8 cellular contexts compared by ENCODE assay signal in the genomic region with DNA sequence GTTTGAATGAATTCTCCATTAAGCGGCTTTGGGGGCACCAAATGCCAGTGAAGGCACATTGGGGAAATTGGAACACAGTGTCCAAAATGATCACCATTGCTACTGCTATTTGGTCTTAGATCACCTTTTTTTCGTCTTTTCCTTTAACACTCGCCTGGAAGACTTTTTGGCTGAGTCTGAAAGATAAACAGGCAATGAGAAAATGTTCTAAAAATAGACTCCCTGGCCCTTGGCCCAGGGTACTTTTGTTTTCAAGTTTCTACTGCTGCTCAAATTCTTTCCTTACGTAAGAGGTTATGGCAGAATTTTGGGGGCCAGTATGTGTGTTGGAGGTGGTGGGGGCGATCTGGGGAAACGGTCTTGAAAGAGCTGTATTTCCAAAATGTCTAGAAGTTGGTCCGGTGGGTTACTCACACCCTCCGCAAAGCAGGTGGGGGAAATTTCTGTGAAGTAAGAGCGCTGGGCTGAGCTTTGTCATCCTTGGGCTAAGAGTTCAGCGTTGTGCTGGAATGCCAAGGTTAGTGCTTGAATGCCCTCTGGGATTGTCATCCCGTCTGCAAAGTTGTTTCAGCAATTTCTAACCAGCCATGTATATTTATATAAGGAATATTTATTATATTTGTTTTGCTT. TPM values are rescaled to one million over a fixed set of nuclear protein-coding genes. Genes with fewer than 3 reads are reported as not detected.
DNase-seq lines count a peak whose midpoint lies in the region; ATAC-seq lines count a peak whose summit lies in the region.

No MANE protein-coding gene starts in this region.

- H3K9ac ChIP-seq in mucosa of rectum (ENCODE audit: low read depth in 1 of 2, low read length in 2 of 2) = peak overlapping the region; percentile 63 to 77

- no peaks in the 10 kb centered on the region for H3K36me3 ChIP-seq in ectodermal cell (ENCODE audit: control insufficient read depth, insufficient read depth, low read length)
- H3K36me3 ChIP-seq in mucosa of rectum (ENCODE audit: control insufficient read depth in 2 of 2, insufficient read depth in 2 of 2, low read length in 2 of 2) = no peaks in the 10 kb centered on the region
- H3K36me3 ChIP-seq in aorta (ENCODE audit: control insufficient read depth in 1 of 2, insufficient read depth in 2 of 2, low read length in 1 of 2) = no peaks in the 10 kb centered on the region

- H3K9me3 ChIP-seq in ectodermal cell (ENCODE audit: control insufficient read depth, low read length) (no peaks in the 10 kb centered on the region), mucosa of rectum (ENCODE audit: control insufficient read depth in 2 of 2, low read length in 2 of 2) (no peaks in the 10 kb centered on the region), aorta (ENCODE audit: control insufficient read depth, low read length) (no peaks in the 10 kb centered on the region)

- peak overlapping the region; percentile 84 for H3K4me3 ChIP-seq in ectodermal cell (ENCODE audit: insufficient read depth, low read depth, low read length)
- H3K4me3 ChIP-seq in mucosa of rectum (ENCODE audit: low read length in 2 of 2) = peak overlapping the region; percentile 73 to 86
- peak overlapping the region; percentile 62 to 77 for H3K4me3 ChIP-seq in aorta (ENCODE audit: low read length in 2 of 2)

- H3K27me3 ChIP-seq in ectodermal cell (ENCODE audit: control insufficient read depth, insufficient read depth, low read length, poor library complexity, severe bottlenecking) (peaks cover 46% of the 10 kb centered on the region), mucosa of rectum (ENCODE audit: control insufficient read depth in 2 of 2, insufficient read depth in 2 of 2, low read length in 2 of 2) (no peaks in the 10 kb centered on the region), aorta (ENCODE audit: control insufficient read depth in 1 of 2, insufficient read depth in 2 of 2, low read length in 1 of 2) (no peaks in the 10 kb centered on the region)

- ATAC-seq in aorta (ENCODE audit: low FRiP score) (peak; percentile 57), GM21723 (IDR thresholded peaks at IDR 0.05; ENCODE audit: unreplicated experiment) (no peak), GM18519 (IDR thresholded peaks at IDR 0.05; ENCODE audit: low FRiP score, unreplicated experiment) (no peak)

- H3K27ac ChIP-seq in ectodermal cell (ENCODE audit: insufficient read depth, low read depth, low read length, poor library complexity, severe bottlenecking) (no peak overlapping the region), mucosa of rectum (ENCODE audit: low read depth in 2 of 2, low read length in 2 of 2) (peak overlapping the region; percentile 86 to 95), aorta (ENCODE audit: low read depth in 1 of 2, low read length in 2 of 2) (peak overlapping the region; percentile 92 to 98)

- intact Hi-C loops in aorta (cut with DNase I) = loop anchor here (2.0 to 5.0 kb wide), 3 partner anchors 31 to 422 kb away; partner anchors contain the start of gene STN1 (in 1 of the 2)

- DNase-seq in Caki2 (ENCODE audit: low read depth) (peak; percentile 76), OCI-M1 (lab: John Stamatoyannopoulos, UW) (peak; percentile 90), aorta (peak in 1 of 2 donors; percentile 66), NK-92 (lab: John Stamatoyannopoulos, UW; ENCODE audit: unreplicated experiment) (no peak)

- in situ Hi-C loops in Caki2 (cut with HindIII; ENCODE audit: low pct_unique_long_range_greater_than_20kb, low sequenced_read_pairs) = no loop called here

- WGBS in ectodermal cell, 2 experiments = 77 to 83% methylated on average over 10 to 11 of the region's 11 CpGs
- 1% methylated on average over 11 of the region's 11 CpGs for WGBS in aorta, 2 donors

- peaks cover 3% of the 10 kb centered on the region for H3K4me1 ChIP-seq in ectodermal cell (ENCODE audit: control insufficient read depth, insufficient read depth, low read length)
- H3K4me1 ChIP-seq in mucosa of rectum (ENCODE audit: control insufficient read depth in 2 of 2, insufficient read depth in 2 of 2, low read length in 2 of 2) = peaks cover 19 to 29% of the 10 kb centered on the region in 2 donors
- no peaks in the 10 kb centered on the region for H3K4me1 ChIP-seq in aorta (ENCODE audit: control insufficient read depth in 1 of 2, insufficient read depth in 2 of 2, low read length in 2 of 2)

RNA-seq across cellular contexts. Expression of gene ITPRIP, which starts 1.3 kb away (rescaled TPM):
- 16.6 and 18.3 TPM in 2 replicates for total RNA-seq in Caki2 (2014; rRNA removed; shearing (Covaris generic); ENCODE audit: low replicate concordance)
- polyA plus RNA-seq in ectodermal cell (2013, experiment 1 of 4) = 6.4 TPM
- polyA plus RNA-seq in ectodermal cell (2013, experiment 2 of 4) = 5.6 TPM
- 5.1 TPM for polyA plus RNA-seq in ectodermal cell (2013, experiment 3 of 4)
- 5.5 TPM for polyA plus RNA-seq in ectodermal cell (2013, experiment 4 of 4)
- 10 to 100 TPM; 22.3 to 51.4 TPM for total RNA-seq in aorta
- 10 to 100 TPM in 1 of 2 donors, 1 to 10 TPM in 1; 4.3 to 15.5 TPM for polyA plus RNA-seq in aorta

RNA-seq across cellular contexts. Expression of gene CFAP58, which starts 14.0 kb away (rescaled TPM):
- total RNA-seq in Caki2 (2014; rRNA removed; shearing (Covaris generic); ENCODE audit: low replicate concordance) = 0.07 TPM in 1 of 2 replicates, not detected in the other
- polyA plus RNA-seq in ectodermal cell (2013, experiment 1 of 4) = 0.85 TPM
- 0.18 TPM for polyA plus RNA-seq in ectodermal cell (2013, experiment 2 of 4)
- polyA plus RNA-seq in ectodermal cell (2013, experiment 3 of 4) = 0.37 TPM
- polyA plus RNA-seq in ectodermal cell (2013, experiment 4 of 4) = 0.20 TPM
- 1 to 10 TPM; 1.1 to 1.3 TPM for total RNA-seq in aorta
- under 1 TPM; 0.38 to 0.67 TPM for polyA plus RNA-seq in aorta
